In the genomic region with DNA sequence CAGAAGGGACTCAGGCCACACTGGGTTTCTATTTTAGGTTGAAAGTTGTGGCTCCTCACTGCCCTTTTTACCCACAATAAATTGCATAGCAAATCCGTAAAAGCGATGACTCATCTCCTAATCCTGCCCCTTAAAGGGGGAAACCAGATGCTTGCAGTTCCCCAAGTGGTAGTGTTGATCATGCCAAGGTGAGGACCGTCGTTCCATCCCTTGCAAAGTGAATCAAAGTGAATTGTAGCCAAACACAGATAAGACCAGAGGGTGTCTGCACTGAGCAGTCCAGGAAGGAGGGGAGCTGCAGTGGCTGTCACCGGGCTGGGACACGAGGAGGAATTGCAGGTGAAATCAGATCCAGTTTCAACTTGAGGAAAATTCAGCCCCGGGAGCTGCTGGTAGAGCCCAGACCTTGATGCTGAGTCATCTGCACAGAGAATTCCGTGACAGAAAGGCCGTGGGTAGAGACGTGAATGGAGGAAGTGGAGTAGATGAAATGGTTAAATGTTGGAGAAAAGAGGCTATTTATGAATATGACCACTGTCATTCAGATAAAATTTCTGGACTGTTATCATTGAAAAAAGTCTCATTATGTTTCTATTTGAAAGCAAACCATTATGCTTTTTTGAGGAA, we compare ENCODE assay signal across 9 cellular contexts. TPM values are rescaled to one million over a fixed set of nuclear protein-coding genes. Genes with fewer than 3 reads are reported as not detected.
DNase-seq lines count a peak whose midpoint lies in the region; ATAC-seq and TF ChIP-seq lines count a peak whose summit lies in the region.
"Had no signal": no experiment of that assay in that cellular context is flagged by ENCODE, and none has a peak within 500 bp of the region (broad histone marks: within the 10 kb centered on the region; RNA-seq: fewer than 3 reads in every experiment).

No MANE protein-coding gene starts in this region.

- no peak overlapping the region for H3K18ac ChIP-seq in trophoblast cell (ENCODE audit: low read length)

- no peak overlapping the region for H4K91ac ChIP-seq in trophoblast cell (ENCODE audit: low read depth, low read length)

- POLR2A ChIA-PET in activated CD4-positive, alpha-beta T cell treated with anti-CD3 and anti-CD28 coated beads for 36 hours (lab: Charles Lee), result no interaction called here

- H3K27me3 ChIP-seq in trophoblast cell (ENCODE audit: insufficient read depth, low read length), result no peaks in the 10 kb centered on the region
- H3K27me3 ChIP-seq in transverse colon, result no peaks in the 10 kb centered on the region

- H3K27ac ChIP-seq in trophoblast cell (ENCODE audit: low read depth, low read length) (peak overlapping the region; percentile 16), transverse colon (no peak overlapping the region)

- no peak for DNase-seq in activated CD4-positive, alpha-beta T cell treated with anti-CD3 and anti-CD28 coated beads for 36 hours
- DNase-seq in activated CD4-positive, alpha-beta T cell treated with anti-CD3 and anti-CD28 coated beads, Interleukin-2, amount 50 U/mL, for 48 hours, result no peak
- DNase-seq in amniotic stem cell (lab: John Stamatoyannopoulos, UW) (peak; percentile 81), trophoblast cell (peak; percentile 10 to 20), transverse colon (no peak), retina (no peak), posterior vena cava (ENCODE audit: low spot score) (no peak)

- H3K4me1 Mint-ChIP-seq in activated CD4-positive, alpha-beta T cell treated with anti-CD3 and anti-CD28 coated beads for 36 hours, result peaks cover 5% of the 10 kb centered on the region

- no peaks in the 10 kb centered on the region for H3K79me1 ChIP-seq in trophoblast cell (ENCODE audit: low read length)

- CTCF ChIA-PET in activated CD4-positive, alpha-beta T cell treated with anti-CD3 and anti-CD28 coated beads for 36 hours (lab: Charles Lee), result interaction anchor here (1.4 kb wide), 1 partner anchor 24 kb away, joined by 3 read pairs; no protein-coding TSS in a partner anchor

- no peak overlapping the region for H2BK120ac ChIP-seq in trophoblast cell (ENCODE audit: insufficient read depth, low read length, poor library complexity)

- 90% methylated on average over 1 of the region's 10 CpGs for WGBS in trophoblast cell (ENCODE audit: extremely low coverage, insufficient coverage, insufficient read length)
- 56 to 66% methylated on average over 7 to 10 of the region's 10 CpGs for WGBS in transverse colon (ENCODE audit: low coverage in 1 of 2), 2 donors

- H3K27ac Mint-ChIP-seq in activated CD4-positive, alpha-beta T cell treated with anti-CD3 and anti-CD28 coated beads for 36 hours, result peak overlapping the region; percentile 51
- H3K27ac Mint-ChIP-seq: activated naive CD8-positive, alpha-beta T cell had no signal

- no peak for ATAC-seq in activated CD4-positive, alpha-beta T cell treated with anti-CD3 and anti-CD28 coated beads for 36 hours
- ATAC-seq in HG03520 (IDR thresholded peaks at IDR 0.05; ENCODE audit: unreplicated experiment), result peak; percentile 58

- H3K4me2 ChIP-seq in trophoblast cell (ENCODE audit: low read length), result peak overlapping the region; percentile 27

- TF ChIP-seq EP300 in transverse colon (IDR thresholded peaks at IDR 0.05; ENCODE audit: low read depth), result no peak

- H3K4me3 Mint-ChIP-seq in activated CD4-positive, alpha-beta T cell treated with anti-CD3 and anti-CD28 coated beads for 36 hours, result no peak overlapping the region
- H3K4me3 Mint-ChIP-seq: activated naive CD8-positive, alpha-beta T cell had no signal

- H3K9me3 ChIP-seq in trophoblast cell (ENCODE audit: insufficient read depth, low read depth, low read length) (no peaks in the 10 kb centered on the region), transverse colon (no peaks in the 10 kb centered on the region)

- no peak overlapping the region for H3K14ac ChIP-seq in trophoblast cell (ENCODE audit: low read length)

- no peak for TF ChIP-seq POLR2A in transverse colon (IDR thresholded peaks at IDR 0.05)

- no peak overlapping the region for H2AFZ ChIP-seq in trophoblast cell (ENCODE audit: insufficient read depth, low read length, poor library complexity)

- H4K12ac ChIP-seq in trophoblast cell (ENCODE audit: low read depth, low read length), result no peak overlapping the region

- no peak overlapping the region for H4K8ac ChIP-seq in trophoblast cell (ENCODE audit: low read depth, low read length)

- no peak overlapping the region for H2AK5ac ChIP-seq in trophoblast cell (ENCODE audit: low read length)

- H3K27me3 Mint-ChIP-seq in activated CD4-positive, alpha-beta T cell treated with anti-CD3 and anti-CD28 coated beads for 36 hours, result no peaks in the 10 kb centered on the region
- H3K27me3 Mint-ChIP-seq: activated naive CD8-positive, alpha-beta T cell had no signal

- H2BK5ac ChIP-seq in trophoblast cell (ENCODE audit: low read depth, low read length, poor library complexity), result no peak overlapping the region

- no peak overlapping the region for H3K4ac ChIP-seq in trophoblast cell (ENCODE audit: low read depth, low read length)

- no peak for TF ChIP-seq CTCF in transverse colon (IDR thresholded peaks at IDR 0.05)

- H3K9ac ChIP-seq in trophoblast cell (ENCODE audit: low read length), result no peak overlapping the region

- H3K79me2 ChIP-seq in trophoblast cell (ENCODE audit: control insufficient read depth, insufficient read depth, low read length, poor library complexity), result no peaks in the 10 kb centered on the region

- no peak overlapping the region for H3K23ac ChIP-seq in trophoblast cell (ENCODE audit: low read length)

- in situ Hi-C loops in transverse colon (cut with MboI; ENCODE audit: low pct_ligation_motif_present in 1 of 4, low pct_unique_long_range_greater_than_20kb in 1 of 4, low sequenced_read_pairs in 3 of 4), result no loop called here

- intact Hi-C loops in activated CD4-positive, alpha-beta T cell treated with anti-CD3 and anti-CD28 coated beads for 36 hours (cut with DNase I, micrococcal nuclease), result no loop called here
- intact Hi-C loops in transverse colon (cut with DNase I; ENCODE audit: low total_unique reads) (no loop called here), posterior vena cava (cut with DNase I) (no loop called here)

- peaks cover 37 to 47% of the 10 kb centered on the region in 2 experiments for H3K36me3 ChIP-seq in trophoblast cell (ENCODE audit: control insufficient read depth in 1 of 2, insufficient read depth in 2 of 2, low read length in 2 of 2)
- peaks cover 0 to 31% (median 8%) of the 10 kb centered on the region in 4 donors for H3K36me3 ChIP-seq in transverse colon

- no peaks in the 10 kb centered on the region for H3K9me3 Mint-ChIP-seq in activated CD4-positive, alpha-beta T cell treated with anti-CD3 and anti-CD28 coated beads for 36 hours (ENCODE audit: low read depth)

- H2BK12ac ChIP-seq in trophoblast cell (ENCODE audit: low read length), result no peak overlapping the region

- peaks cover 26% of the 10 kb centered on the region for H3K36me3 Mint-ChIP-seq in activated CD4-positive, alpha-beta T cell treated with anti-CD3 and anti-CD28 coated beads for 36 hours (ENCODE audit: low read depth)

- H3K4me1 ChIP-seq in trophoblast cell (ENCODE audit: control insufficient read depth in 1 of 2, insufficient read depth in 2 of 2, low read length in 2 of 2) (peaks cover 4 to 7% of the 10 kb centered on the region in 2 experiments), transverse colon (no peaks in the 10 kb centered on the region)

- H3K4me3 ChIP-seq in trophoblast cell (ENCODE audit: low read depth, low read length) (no peak overlapping the region), transverse colon (no peak overlapping the region)

RNA-seq across cellular contexts. Expression of a gene that starts 44.2 kb away (rescaled TPM):
- not detected for total RNA-seq in activated CD4-positive, alpha-beta T cell treated with anti-CD3 and anti-CD28 coated beads for 36 hours
- 12.7 and 12.8 TPM in 2 replicates for polyA plus RNA-seq in trophoblast cell (2013)
- total RNA-seq in transverse colon (10 to 100 TPM in 2 of 4 donors, 1 to 10 TPM in 2; 2.6 to 23.6 (median 12.4) TPM), posterior vena cava (1 to 10 TPM; 4.3 to 5.8 TPM)

Comparison
In these comparisons a context has a peak if more than half of its experiments do, and no peak if none do; other contexts are left out.
1. DNase-seq: peak in amniotic stem cell (single experiment) and trophoblast cell (2 of 2); none in activated CD4-positive, alpha-beta T cell treated with anti-CD3 and anti-CD28 coated beads for 36 hours (single experiment), activated CD4-positive, alpha-beta T cell treated with anti-CD3 and anti-CD28 coated beads, Interleukin-2, amount 50 U/mL, for 48 hours (0 of 2), transverse colon (single experiment), retina (single experiment) and posterior vena cava (single experiment).